In genomic region chr20:43983359-43983758, GRCh38 we compare ENCODE assay signal across 10 cellular contexts.
DNase-seq lines count a peak whose midpoint lies in the region; ATAC-seq and TF ChIP-seq lines count a peak whose summit lies in the region.
"Had no signal": no experiment of that assay in that cellular context is flagged by ENCODE, and none has a peak within 500 bp of the region (broad histone marks: within the 10 kb centered on the region; RNA-seq: fewer than 3 reads in every experiment).

No MANE protein-coding gene starts in this region.

- H3K4me3 ChIP-seq in DOHH2 (ENCODE audit: low read length) (no peak overlapping the region), Loucy (ENCODE audit: low read length, poor library complexity, severe bottlenecking) (no peak overlapping the region), neural progenitor cell (no peak overlapping the region)

- H3K9ac ChIP-seq in Loucy (ENCODE audit: low read depth, low read length, poor library complexity, severe bottlenecking) (no peak overlapping the region), neural progenitor cell (no peak overlapping the region)

- peak; percentile 32 for DNase-seq in activated naive CD4-positive, alpha-beta T cell treated with anti-CD3 and anti-CD28 coated beads, Interleukin-2, amount 50 U/mL, for 16 hours
- DNase-seq in neural progenitor cell (ENCODE audit: low spot score) (no peak), NCI-H226 (no peak)
- DNase-seq: effector CD8-positive, alpha-beta T cell had no signal

- H3K27ac Mint-ChIP-seq in neural progenitor cell: no peak overlapping the region
- H3K27ac Mint-ChIP-seq: T-helper 2 cell treated with Interferon-gamma antibody and Interleukin-4, amounts not matched to agents 5 μg/mL and 100 μg/mL, for 36 hours had no signal

- H3K4me1 Mint-ChIP-seq in neural progenitor cell: peaks cover 7% of the 10 kb centered on the region

- H3K79me2 ChIP-seq in DOHH2 (ENCODE audit: control insufficient read depth, low read length): no peaks in the 10 kb centered on the region
- no peaks in the 10 kb centered on the region for H3K79me2 ChIP-seq in Loucy (ENCODE audit: insufficient read depth, low read length)
- H3K79me2 ChIP-seq in neural progenitor cell (ENCODE audit: low read depth): no peaks in the 10 kb centered on the region

- H3K9me2 ChIP-seq in DOHH2 (replicated peaks; ENCODE audit: control insufficient read depth, low read length): no peaks in the 10 kb centered on the region
- H3K9me2 ChIP-seq in Loucy (replicated peaks; ENCODE audit: low read depth, low read length): no peaks in the 10 kb centered on the region

- H3K36me3 ChIP-seq in DOHH2 (ENCODE audit: control insufficient read depth, low read length) (no peaks in the 10 kb centered on the region), Loucy (ENCODE audit: insufficient read depth, low read length) (no peaks in the 10 kb centered on the region), neural progenitor cell (no peaks in the 10 kb centered on the region)

- H3K27ac ChIP-seq in DOHH2 (ENCODE audit: low read depth, low read length): no peak overlapping the region
- H3K27ac ChIP-seq in neural progenitor cell: no peak overlapping the region

- no peak overlapping the region for H3K4me3 Mint-ChIP-seq in neural progenitor cell
- H3K4me3 Mint-ChIP-seq: T-helper 2 cell treated with Interferon-gamma antibody and Interleukin-4, amounts not matched to agents 5 μg/mL and 100 μg/mL, for 36 hours had no signal

- no peak overlapping the region for H3K4me2 ChIP-seq in DOHH2 (ENCODE audit: low read length)
- H3K4me2 ChIP-seq in Loucy (ENCODE audit: low read depth, low read length, poor library complexity, severe bottlenecking): no peak overlapping the region
- H3K4me2 ChIP-seq in neural progenitor cell: no peak overlapping the region

- H3K27me3 ChIP-seq in DOHH2 (ENCODE audit: control insufficient read depth, low read length): peaks cover 3% of the 10 kb centered on the region
- no peaks in the 10 kb centered on the region for H3K27me3 ChIP-seq in Loucy (ENCODE audit: insufficient read depth, low read length, poor library complexity, severe bottlenecking)
- no peaks in the 10 kb centered on the region for H3K27me3 ChIP-seq in neural progenitor cell

- ATAC-seq in GM18517 (IDR thresholded peaks at IDR 0.05; ENCODE audit: unreplicated experiment) (no peak), GM18870 (IDR thresholded peaks at IDR 0.05; ENCODE audit: unreplicated experiment) (no peak), GM21381 (IDR thresholded peaks at IDR 0.05; ENCODE audit: unreplicated experiment) (no peak)

- peak; percentile 68 for TF ChIP-seq CTCF in DOHH2 (IDR thresholded peaks at IDR 0.05; ENCODE audit: low read depth, low read length, poor library complexity, severe bottlenecking)
- peak; percentile 74 for TF ChIP-seq CTCF in Loucy (conservative IDR thresholded peaks at IDR 0.05; ENCODE audit: low read length)
- TF ChIP-seq CTCF in neural progenitor cell (IDR thresholded peaks at IDR 0.05): peak; percentile 43

- H2AFZ ChIP-seq in Loucy (ENCODE audit: low read length) (no peak overlapping the region), neural progenitor cell (replicated peaks) (no peak overlapping the region)

- no peaks in the 10 kb centered on the region for H3K9me3 ChIP-seq in DOHH2 (ENCODE audit: control insufficient read depth, insufficient read depth, low read length)
- H3K9me3 ChIP-seq in Loucy (ENCODE audit: insufficient read depth, low read depth, low read length): no peaks in the 10 kb centered on the region
- no peaks in the 10 kb centered on the region for H3K9me3 ChIP-seq in neural progenitor cell (ENCODE audit: low read depth)

- H3K27me3 Mint-ChIP-seq in neural progenitor cell (ENCODE audit: insufficient read depth, low read depth): peaks cover 2% of the 10 kb centered on the region

- H3K36me3 Mint-ChIP-seq in neural progenitor cell: no peaks in the 10 kb centered on the region

- H4K20me1 ChIP-seq in DOHH2 (ENCODE audit: control insufficient read depth, insufficient read depth, low read depth, low read length): no peaks in the 10 kb centered on the region
- no peaks in the 10 kb centered on the region for H4K20me1 ChIP-seq in Loucy (ENCODE audit: insufficient read depth, low read length, poor library complexity, severe bottlenecking)
- no peaks in the 10 kb centered on the region for H4K20me1 ChIP-seq in neural progenitor cell (ENCODE audit: low read depth)

- H3F3A ChIP-seq in DOHH2 (ENCODE audit: control insufficient read depth, insufficient read depth) (no peaks in the 10 kb centered on the region), Loucy (ENCODE audit: low read depth) (no peaks in the 10 kb centered on the region), neural progenitor cell (ENCODE audit: low read depth) (no peaks in the 10 kb centered on the region)

- peaks cover 2% of the 10 kb centered on the region for H3K9me3 Mint-ChIP-seq in neural progenitor cell
- H3K9me3 Mint-ChIP-seq: T-helper 2 cell treated with Interferon-gamma antibody and Interleukin-4, amounts not matched to agents 5 μg/mL and 100 μg/mL, for 36 hours had no signal

- no peaks in the 10 kb centered on the region for H3K4me1 ChIP-seq in DOHH2 (ENCODE audit: control insufficient read depth, low read length)
- peaks cover 24% of the 10 kb centered on the region for H3K4me1 ChIP-seq in Loucy (ENCODE audit: insufficient read depth, low read length, poor library complexity, severe bottlenecking)
- H3K4me1 ChIP-seq in neural progenitor cell: peaks cover 4% of the 10 kb centered on the region
